Comparison of ENCODE assay signal across 22 cellular contexts in genomic region chr2:46094689-46095088, GRCh38.
DNase-seq lines count a peak whose midpoint lies in the region; TF ChIP-seq lines count a peak whose summit lies in the region.
"Had no signal": no experiment of that assay in that cellular context is flagged by ENCODE, and none has a peak within 500 bp of the region (broad histone marks: within the 10 kb centered on the region; RNA-seq: fewer than 3 reads in every experiment).

No MANE protein-coding gene starts in this region.

- peak overlapping the region; percentile 57 for H3K4me3 Mint-ChIP-seq in endothelial cell (ENCODE audit: unreplicated experiment)
- H3K4me3 Mint-ChIP-seq in CD8-positive, alpha-beta memory T cell: no peak overlapping the region
- H3K4me3 Mint-ChIP-seq: CD14-positive monocyte; CD4-positive, alpha-beta T cell had no signal

- intact Hi-C loops in left ventricle myocardium inferior (cut with micrococcal nuclease): no loop called here
- intact Hi-C loops in ascending aorta (cut with DNase I): loop anchor here (5.0 kb wide), 2 partner anchors 43 to 93 kb away; no protein-coding TSS in a partner anchor
- intact Hi-C loops in dorsolateral prefrontal cortex (cut with DNase I): no loop called here

- peaks cover 12% of the 10 kb centered on the region for H3K36me3 Mint-ChIP-seq in endothelial cell (ENCODE audit: low read depth, unreplicated experiment)
- peaks cover 5 to 11% (median 6%) of the 10 kb centered on the region in 3 donors for H3K36me3 Mint-ChIP-seq in CD8-positive, alpha-beta memory T cell

- no peaks in the 10 kb centered on the region for H3K9me3 Mint-ChIP-seq in endothelial cell (ENCODE audit: unreplicated experiment)
- no peaks in the 10 kb centered on the region for H3K9me3 Mint-ChIP-seq in CD8-positive, alpha-beta memory T cell
- H3K9me3 Mint-ChIP-seq: CD4-positive, alpha-beta T cell had no signal

- H3K4me3 ChIP-seq in left ventricle myocardium inferior (no peak overlapping the region), right atrium auricular region (no peak overlapping the region), HEK293 (ENCODE audit: low read depth, low read length) (no peak overlapping the region), ascending aorta (no peak overlapping the region), dorsolateral prefrontal cortex (no peak overlapping the region)
- no peak overlapping the region for H3K4me3 ChIP-seq in CD8-positive, alpha-beta memory T cell (ENCODE audit: low read length)
- H3K4me3 ChIP-seq: A549; BLaER1 treated with 17β-estradiol and CSF1 and Interleukin-3, amounts not matched to agents 10 nM and 100 nM; HAP-1 had no signal

- H3K4me1 ChIP-seq in left ventricle myocardium inferior (peaks cover 60% of the 10 kb centered on the region), right atrium auricular region (peaks cover 0 to 15% of the 10 kb centered on the region in 2 donors), HEK293 (ENCODE audit: control insufficient read depth, insufficient read depth, low read length) (peaks cover 6% of the 10 kb centered on the region; the same call in 1 of the 2 replicates), ascending aorta (peaks cover 0 to 14% of the 10 kb centered on the region in 2 donors)
- H3K4me1 ChIP-seq in CD8-positive, alpha-beta memory T cell (ENCODE audit: insufficient read depth, low read length): no peaks in the 10 kb centered on the region
- H3K4me1 ChIP-seq: BE2C had no signal

- H3K27ac Mint-ChIP-seq in endothelial cell (ENCODE audit: unreplicated experiment): no peak overlapping the region
- H3K27ac Mint-ChIP-seq in CD8-positive, alpha-beta memory T cell: no peak overlapping the region
- H3K27ac Mint-ChIP-seq: CD4-positive, alpha-beta T cell had no signal

- H3K4me1 Mint-ChIP-seq in endothelial cell (ENCODE audit: unreplicated experiment): peaks cover 12% of the 10 kb centered on the region
- H3K4me1 Mint-ChIP-seq in CD8-positive, alpha-beta memory T cell: peaks cover 0 to 2% (median 0%) of the 10 kb centered on the region in 3 donors

- H3K9me3 ChIP-seq in left ventricle myocardium inferior (replicated peaks) (peaks cover 6% of the 10 kb centered on the region), right atrium auricular region (no peaks in the 10 kb centered on the region), HEK293 (ENCODE audit: control insufficient read depth, insufficient read depth, low read depth, low read length) (no peaks in the 10 kb centered on the region), ascending aorta (no peaks in the 10 kb centered on the region)
- H3K9me3 ChIP-seq in CD8-positive, alpha-beta memory T cell (ENCODE audit: low read length): no peaks in the 10 kb centered on the region
- H3K9me3 ChIP-seq: BE2C, HAP-1 had no signal

- no peaks in the 10 kb centered on the region for H3K27me3 ChIP-seq in left ventricle myocardium inferior (ENCODE audit: low read depth)
- H3K27me3 ChIP-seq in right atrium auricular region: no peaks in the 10 kb centered on the region
- H3K27me3 ChIP-seq in ascending aorta: no peaks in the 10 kb centered on the region
- no peaks in the 10 kb centered on the region for H3K27me3 ChIP-seq in dorsolateral prefrontal cortex
- no peaks in the 10 kb centered on the region for H3K27me3 ChIP-seq in CD8-positive, alpha-beta memory T cell (ENCODE audit: insufficient read depth, low read length, poor library complexity, severe bottlenecking)
- H3K27me3 ChIP-seq: BE2C; BLaER1 treated with 17β-estradiol and CSF1 and Interleukin-3, amounts not matched to agents 10 nM and 100 nM had no signal

- H3K27ac ChIP-seq in left ventricle myocardium inferior (replicated peaks) (peak overlapping the region; percentile 20), right atrium auricular region (no peak overlapping the region), HEK293 (ENCODE audit: extremely low read depth, low read depth, low read length) (no peak overlapping the region), ascending aorta (peak overlapping the region; percentile 59 to 64), dorsolateral prefrontal cortex (no peak overlapping the region)
- no peak overlapping the region for H3K27ac ChIP-seq in CD8-positive, alpha-beta memory T cell (ENCODE audit: low read depth, low read length)
- H3K27ac ChIP-seq: BLaER1 treated with 17β-estradiol and CSF1 and Interleukin-3, amounts not matched to agents 10 nM and 100 nM had no signal

- TF ChIP-seq CTCF in left ventricle myocardium inferior (IDR thresholded peaks at IDR 0.05; ENCODE audit: borderline replicate concordance) (no peak), right atrium auricular region (IDR thresholded peaks at IDR 0.05) (no peak), HEK293 (tag by site-specific recombination; IDR thresholded peaks at IDR 0.05) (no peak), ascending aorta (IDR thresholded peaks at IDR 0.05) (no peak), endothelial cell (IDR thresholded peaks at IDR 0.05; ENCODE audit: unreplicated experiment) (no peak), dorsolateral prefrontal cortex (IDR thresholded peaks at IDR 0.05 in 54 of 56, conservative IDR thresholded peaks at IDR 0.05 in 2 of 56; ENCODE audit: low read depth in 1 of 56, partially characterized antibody in 56 of 56) (no peak)

- POLR2A ChIA-PET in HEK293 (lab: Yijun Ruan, JAX): no interaction called here
- POLR2A ChIA-PET in CD8-positive, alpha-beta memory T cell (lab: Charles Lee): no interaction called here

- DNase-seq in left ventricle myocardium inferior: no peak
- DNase-seq in right atrium auricular region (ENCODE audit: low spot score): no peak
- no peak for DNase-seq in ascending aorta (ENCODE audit: low spot score in 2 of 2)
- no peak for DNase-seq in endothelial cell (ENCODE audit: low spot score)
- DNase-seq in dorsolateral prefrontal cortex: no peak
- DNase-seq in CD8-positive, alpha-beta memory T cell: no peak
- DNase-seq: 8988T; ACHN; AML-193; BE2C; Calu3; CD4-positive, alpha-beta T cell; COR-L47; DMS53; DMS79 treated with DMSO at 0.1 percent for 48 hours; GF-D8; GOT3 had no signal

- CTCF ChIA-PET in HEK293 (lab: Yijun Ruan, JAX): interaction anchor here (0.7 kb wide), 1 partner anchor 271 kb away, joined by 8 read pairs; no protein-coding TSS in a partner anchor
- CTCF ChIA-PET in CD8-positive, alpha-beta memory T cell (lab: Charles Lee): no interaction called here

- H3K36me3 ChIP-seq in left ventricle myocardium inferior (peaks cover 7% of the 10 kb centered on the region), right atrium auricular region (no peaks in the 10 kb centered on the region), HEK293 (ENCODE audit: control insufficient read depth in 2 of 2, insufficient read depth in 1 of 2, low read length in 2 of 2) (no peaks in the 10 kb centered on the region), ascending aorta (no peaks in the 10 kb centered on the region)
- no peaks in the 10 kb centered on the region for H3K36me3 ChIP-seq in CD8-positive, alpha-beta memory T cell (ENCODE audit: insufficient read depth, low read length)
- H3K36me3 ChIP-seq: HAP-1 had no signal

- H3K27me3 Mint-ChIP-seq in endothelial cell (ENCODE audit: unreplicated experiment): no peaks in the 10 kb centered on the region
- no peaks in the 10 kb centered on the region for H3K27me3 Mint-ChIP-seq in CD8-positive, alpha-beta memory T cell
- H3K27me3 Mint-ChIP-seq: CD4-positive, alpha-beta T cell had no signal

TF ChIP-seq in HEK293, 187 proteins besides CTCF, POLR2A, EP300 and RAD21:
- TF ChIP-seq SETDB1 (IDR thresholded peaks at IDR 0.05; ENCODE audit: insufficient read length, low read length): peak; percentile 21
- TF ChIP-seq PRDM10 (tag by site-specific recombination; IDR thresholded peaks at IDR 0.05): no peak
- TF ChIP-seq ZNF121 (tag by site-specific recombination; IDR thresholded peaks at IDR 0.05): no peak
- no peak for TF ChIP-seq ZNF394 (tag by site-specific recombination; IDR thresholded peaks at IDR 0.05; ENCODE audit: borderline replicate concordance)
TF ChIP-seq in HEK293: peak in this region for 1.

Comparison
In these comparisons a context has a peak if more than half of its experiments do, and no peak if none do; other contexts are left out.
1. H3K27ac ChIP-seq: peak in left ventricle myocardium inferior (single experiment) and ascending aorta (2 of 2); none in right atrium auricular region (0 of 2), HEK293 (single experiment), dorsolateral prefrontal cortex (0 of 59) and CD8-positive, alpha-beta memory T cell (single experiment).